In the genomic region with DNA sequence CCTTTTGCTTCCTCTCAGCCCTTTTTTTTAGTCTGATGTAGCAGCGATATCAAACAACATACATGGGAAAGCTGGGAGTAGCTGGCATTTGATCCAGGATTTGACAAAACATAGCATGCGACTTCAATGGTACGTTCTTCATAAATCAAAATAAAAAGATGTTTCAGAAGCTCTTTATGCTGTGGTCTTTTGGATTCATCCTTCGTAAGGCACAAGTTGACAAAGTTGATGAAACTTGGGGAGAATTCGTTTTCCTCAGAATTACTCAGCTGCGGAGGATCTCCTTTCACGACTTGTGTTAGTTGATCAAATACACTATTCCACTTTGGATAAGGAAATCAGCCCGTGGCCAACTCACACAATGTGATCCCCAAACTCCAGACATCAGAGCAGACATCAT, we compare ENCODE assay signal across 7 cellular contexts.
"Had no signal": no experiment of that assay in that cellular context is flagged by ENCODE, and none has a peak within 500 bp of the region (broad histone marks: within the 10 kb centered on the region; RNA-seq: fewer than 3 reads in every experiment).

No MANE protein-coding gene starts in this region.

- ATAC-seq: GM12878 had no signal

- H3K4me3 ChIP-seq: GM12878 had no signal

- FAIRE-seq: G401.6, GM12878, GM12891, GM12892, GM18507 had no signal

- DNase-seq: GDM1, GF-D8 had no signal
